ENCODE assay signal across 1 cellular context in the genomic region with DNA sequence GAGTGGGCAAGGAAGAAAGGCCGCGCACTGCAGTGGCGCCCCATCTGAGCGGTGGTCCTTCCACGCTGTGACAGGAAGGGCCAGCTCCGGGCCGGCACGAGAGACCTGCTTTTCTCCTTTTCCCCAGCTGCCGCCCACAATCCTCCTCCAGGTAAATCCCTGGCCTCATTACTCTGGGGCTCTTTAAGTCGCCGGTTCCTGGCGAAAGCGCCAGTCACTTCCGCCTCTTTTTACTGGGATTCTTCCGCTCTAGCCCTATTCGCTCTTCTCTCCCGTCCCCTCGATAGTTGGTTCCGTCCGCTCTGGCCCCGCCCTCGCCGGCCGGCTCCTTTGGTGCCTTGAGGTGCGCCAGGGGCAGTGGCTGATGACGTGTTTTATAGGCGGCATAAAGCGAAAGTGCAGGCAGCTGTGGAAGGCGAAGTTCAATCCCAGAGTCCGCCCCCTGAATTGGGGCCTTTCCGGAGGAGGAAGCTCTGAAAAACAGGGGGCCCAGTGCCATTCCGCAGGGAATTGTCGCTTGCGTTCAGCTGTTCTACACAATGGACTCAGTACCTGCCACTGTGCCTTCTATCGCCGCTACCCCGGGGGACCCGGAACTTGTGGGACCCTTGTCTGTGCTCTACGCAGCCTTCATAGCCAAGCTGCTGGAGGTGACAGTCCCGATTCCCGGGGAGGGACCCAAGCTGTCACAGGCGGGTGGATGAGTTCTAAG.
A peak's percentile ranks its signal among the peaks of the same experiment; 100 is the strongest.
TF ChIP-seq lines count a peak whose summit lies in the region.

No MANE protein-coding gene starts in this region.

TF ChIP-seq in GM12878, 131 proteins besides CTCF, POLR2A, EP300 and RAD21 (continued from another document and continues in another):
- TF ChIP-seq NBN (IDR thresholded peaks at IDR 0.05) = peak; percentile 97
- TF ChIP-seq SREBF1 (IDR thresholded peaks at IDR 0.05; ENCODE audit: low read length) = peak; percentile 88
- TF ChIP-seq STAT3 (IDR thresholded peaks at IDR 0.05; ENCODE audit: low read depth, low read length) = no peak
- TF ChIP-seq RELA (IDR thresholded peaks at IDR 0.05; ENCODE audit: borderline replicate concordance, partially characterized antibody) = no peak
- no peak for TF ChIP-seq SMAD1 (IDR thresholded peaks at IDR 0.05; ENCODE audit: low read depth, partially characterized antibody)
- TF ChIP-seq SRF (IDR thresholded peaks at IDR 0.05; ENCODE audit: low read depth in 2 of 2, low read length in 2 of 2) = peak in 1 of 2 experiments; percentile 93; a peak in 2 of 4 replicates
- TF ChIP-seq WRNIP1 (IDR thresholded peaks at IDR 0.05; ENCODE audit: borderline replicate concordance, low read depth, low read length) = no peak
- peak in 1 of 2 experiments; percentile 42; a peak in 1 of 3 replicates for TF ChIP-seq EGR1 (IDR thresholded peaks at IDR 0.05; ENCODE audit: borderline replicate concordance in 1 of 2, low read depth in 2 of 2, low read length in 2 of 2)
- TF ChIP-seq PAX5 (IDR thresholded peaks at IDR 0.05; ENCODE audit: borderline replicate concordance, low read depth, low read length) = no peak; the same call in 1 of the 2 replicates
- TF ChIP-seq RAD51 (IDR thresholded peaks at IDR 0.05) = no peak
- peak; percentile 98 for TF ChIP-seq ATF7 (IDR thresholded peaks at IDR 0.05; ENCODE audit: low read depth)
- TF ChIP-seq, protein P1, sequence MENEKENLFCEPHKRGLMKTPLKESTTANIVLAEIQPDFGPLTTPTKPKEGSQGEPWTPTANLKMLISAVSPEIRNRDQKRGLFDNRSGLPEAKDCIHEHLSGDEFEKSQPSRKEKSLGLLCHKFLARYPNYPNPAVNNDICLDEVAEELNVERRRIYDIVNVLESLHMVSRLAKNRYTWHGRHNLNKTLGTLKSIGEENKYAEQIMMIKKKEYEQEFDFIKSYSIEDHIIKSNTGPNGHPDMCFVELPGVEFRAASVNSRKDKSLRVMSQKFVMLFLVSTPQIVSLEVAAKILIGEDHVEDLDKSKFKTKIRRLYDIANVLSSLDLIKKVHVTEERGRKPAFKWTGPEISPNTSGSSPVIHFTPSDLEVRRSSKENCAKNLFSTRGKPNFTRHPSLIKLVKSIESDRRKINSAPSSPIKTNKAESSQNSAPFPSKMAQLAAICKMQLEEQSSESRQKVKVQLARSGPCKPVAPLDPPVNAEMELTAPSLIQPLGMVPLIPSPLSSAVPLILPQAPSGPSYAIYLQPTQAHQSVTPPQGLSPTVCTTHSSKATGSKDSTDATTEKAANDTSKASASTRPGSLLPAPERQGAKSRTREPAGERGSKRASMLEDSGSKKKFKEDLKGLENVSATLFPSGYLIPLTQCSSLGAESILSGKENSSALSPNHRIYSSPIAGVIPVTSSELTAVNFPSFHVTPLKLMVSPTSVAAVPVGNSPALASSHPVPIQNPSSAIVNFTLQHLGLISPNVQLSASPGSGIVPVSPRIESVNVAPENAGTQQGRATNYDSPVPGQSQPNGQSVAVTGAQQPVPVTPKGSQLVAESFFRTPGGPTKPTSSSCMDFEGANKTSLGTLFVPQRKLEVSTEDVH (IDR thresholded peaks at IDR 0.05; ENCODE audit: low read depth, partially characterized antibody) = peak; percentile 63
- no peak for TF ChIP-seq KAT2A (conservative IDR thresholded peaks at IDR 0.05; ENCODE audit: control insufficient read depth, low read depth, low read length)
- TF ChIP-seq ZBED1 (IDR thresholded peaks at IDR 0.05; ENCODE audit: borderline replicate concordance) = peak; percentile 63; the same call in 1 of the 2 replicates
- TF ChIP-seq, protein P2, sequence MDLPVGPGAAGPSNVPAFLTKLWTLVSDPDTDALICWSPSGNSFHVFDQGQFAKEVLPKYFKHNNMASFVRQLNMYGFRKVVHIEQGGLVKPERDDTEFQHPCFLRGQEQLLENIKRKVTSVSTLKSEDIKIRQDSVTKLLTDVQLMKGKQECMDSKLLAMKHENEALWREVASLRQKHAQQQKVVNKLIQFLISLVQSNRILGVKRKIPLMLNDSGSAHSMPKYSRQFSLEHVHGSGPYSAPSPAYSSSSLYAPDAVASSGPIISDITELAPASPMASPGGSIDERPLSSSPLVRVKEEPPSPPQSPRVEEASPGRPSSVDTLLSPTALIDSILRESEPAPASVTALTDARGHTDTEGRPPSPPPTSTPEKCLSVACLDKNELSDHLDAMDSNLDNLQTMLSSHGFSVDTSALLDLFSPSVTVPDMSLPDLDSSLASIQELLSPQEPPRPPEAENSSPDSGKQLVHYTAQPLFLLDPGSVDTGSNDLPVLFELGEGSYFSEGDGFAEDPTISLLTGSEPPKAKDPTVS (IDR thresholded peaks at IDR 0.05; ENCODE audit: low read depth, low read length) = no peak
- TF ChIP-seq, protein P3, sequence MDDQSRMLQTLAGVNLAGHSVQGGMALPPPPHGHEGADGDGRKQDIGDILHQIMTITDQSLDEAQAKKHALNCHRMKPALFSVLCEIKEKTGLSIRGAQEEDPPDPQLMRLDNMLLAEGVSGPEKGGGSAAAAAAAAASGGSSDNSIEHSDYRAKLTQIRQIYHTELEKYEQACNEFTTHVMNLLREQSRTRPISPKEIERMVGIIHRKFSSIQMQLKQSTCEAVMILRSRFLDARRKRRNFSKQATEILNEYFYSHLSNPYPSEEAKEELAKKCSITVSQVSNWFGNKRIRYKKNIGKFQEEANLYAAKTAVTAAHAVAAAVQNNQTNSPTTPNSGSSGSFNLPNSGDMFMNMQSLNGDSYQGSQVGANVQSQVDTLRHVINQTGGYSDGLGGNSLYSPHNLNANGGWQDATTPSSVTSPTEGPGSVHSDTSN (IDR thresholded peaks at IDR 0.05; ENCODE audit: insufficient replicate concordance, low read depth, low read length) = no peak
- no peak for TF ChIP-seq NR2F1 (conservative IDR thresholded peaks at IDR 0.05)
- TF ChIP-seq ZNF274 (IDR thresholded peaks at IDR 0.05; ENCODE audit: insufficient read depth, insufficient read length) = no peak
- peak; percentile 44; the same call in 1 of the 2 replicates for TF ChIP-seq SPI1 (IDR thresholded peaks at IDR 0.05; ENCODE audit: borderline replicate concordance, insufficient read depth, low read depth, low read length)
- no peak for TF ChIP-seq POLR2AphosphoS2 (IDR thresholded peaks at IDR 0.05; ENCODE audit: low read depth, low read length)
- peak; percentile 89 for TF ChIP-seq IKZF1 (conservative IDR thresholded peaks at IDR 0.05)
- no peak for TF ChIP-seq MYB (IDR thresholded peaks at IDR 0.05; ENCODE audit: borderline replicate concordance, low read depth, low read length)
- TF ChIP-seq MTA3 (IDR thresholded peaks at IDR 0.05; ENCODE audit: borderline replicate concordance, low read length) = no peak
- TF ChIP-seq CREB1 (IDR thresholded peaks at IDR 0.05; ENCODE audit: low read depth) = peak; percentile 99
- TF ChIP-seq CHD1 (IDR thresholded peaks at IDR 0.05; ENCODE audit: low read depth, low read length) = peak; percentile 96
- peak; percentile 27; the same call in 1 of the 2 replicates for TF ChIP-seq STAT1 (conservative IDR thresholded peaks at IDR 0.05)
- peak; percentile 29 for TF ChIP-seq ZNF207 (IDR thresholded peaks at IDR 0.05; ENCODE audit: borderline replicate concordance)
- 0 out of 2 replicates have a peak, but pooled peaks have one; percentile 10 for TF ChIP-seq RB1 (IDR thresholded peaks at IDR 0.05; ENCODE audit: borderline replicate concordance)
- TF ChIP-seq JUND (IDR thresholded peaks at IDR 0.05; ENCODE audit: low read depth, low read length) = peak; percentile 92
- no peak for TF ChIP-seq NFYA (IDR thresholded peaks at IDR 0.05; ENCODE audit: borderline replicate concordance, low read depth, low read length)
- TF ChIP-seq, protein P4, sequence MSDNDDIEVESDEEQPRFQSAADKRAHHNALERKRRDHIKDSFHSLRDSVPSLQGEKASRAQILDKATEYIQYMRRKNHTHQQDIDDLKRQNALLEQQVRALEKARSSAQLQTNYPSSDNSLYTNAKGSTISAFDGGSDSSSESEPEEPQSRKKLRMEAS (IDR thresholded peaks at IDR 0.05; ENCODE audit: low read depth, low read length) = peak; percentile 61
- TF ChIP-seq, protein P5, sequence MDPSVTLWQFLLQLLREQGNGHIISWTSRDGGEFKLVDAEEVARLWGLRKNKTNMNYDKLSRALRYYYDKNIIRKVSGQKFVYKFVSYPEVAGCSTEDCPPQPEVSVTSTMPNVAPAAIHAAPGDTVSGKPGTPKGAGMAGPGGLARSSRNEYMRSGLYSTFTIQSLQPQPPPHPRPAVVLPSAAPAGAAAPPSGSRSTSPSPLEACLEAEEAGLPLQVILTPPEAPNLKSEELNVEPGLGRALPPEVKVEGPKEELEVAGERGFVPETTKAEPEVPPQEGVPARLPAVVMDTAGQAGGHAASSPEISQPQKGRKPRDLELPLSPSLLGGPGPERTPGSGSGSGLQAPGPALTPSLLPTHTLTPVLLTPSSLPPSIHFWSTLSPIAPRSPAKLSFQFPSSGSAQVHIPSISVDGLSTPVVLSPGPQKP (IDR thresholded peaks at IDR 0.05; ENCODE audit: low read depth, low read length) = peak; percentile 72
- TF ChIP-seq BACH1 (IDR thresholded peaks at IDR 0.05; ENCODE audit: borderline replicate concordance) = peak; percentile 33; the same call in 1 of the 2 replicates
- TF ChIP-seq, protein P6, sequence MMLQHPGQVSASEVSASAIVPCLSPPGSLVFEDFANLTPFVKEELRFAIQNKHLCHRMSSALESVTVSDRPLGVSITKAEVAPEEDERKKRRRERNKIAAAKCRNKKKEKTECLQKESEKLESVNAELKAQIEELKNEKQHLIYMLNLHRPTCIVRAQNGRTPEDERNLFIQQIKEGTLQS (IDR thresholded peaks at IDR 0.05; ENCODE audit: borderline replicate concordance, extremely low read depth, low read depth, low read length) = peak; percentile 85
- TF ChIP-seq NR2C2 (IDR thresholded peaks at IDR 0.05; ENCODE audit: borderline replicate concordance, control insufficient read depth, insufficient read length, low read depth) = no peak
- TF ChIP-seq, protein P7, sequence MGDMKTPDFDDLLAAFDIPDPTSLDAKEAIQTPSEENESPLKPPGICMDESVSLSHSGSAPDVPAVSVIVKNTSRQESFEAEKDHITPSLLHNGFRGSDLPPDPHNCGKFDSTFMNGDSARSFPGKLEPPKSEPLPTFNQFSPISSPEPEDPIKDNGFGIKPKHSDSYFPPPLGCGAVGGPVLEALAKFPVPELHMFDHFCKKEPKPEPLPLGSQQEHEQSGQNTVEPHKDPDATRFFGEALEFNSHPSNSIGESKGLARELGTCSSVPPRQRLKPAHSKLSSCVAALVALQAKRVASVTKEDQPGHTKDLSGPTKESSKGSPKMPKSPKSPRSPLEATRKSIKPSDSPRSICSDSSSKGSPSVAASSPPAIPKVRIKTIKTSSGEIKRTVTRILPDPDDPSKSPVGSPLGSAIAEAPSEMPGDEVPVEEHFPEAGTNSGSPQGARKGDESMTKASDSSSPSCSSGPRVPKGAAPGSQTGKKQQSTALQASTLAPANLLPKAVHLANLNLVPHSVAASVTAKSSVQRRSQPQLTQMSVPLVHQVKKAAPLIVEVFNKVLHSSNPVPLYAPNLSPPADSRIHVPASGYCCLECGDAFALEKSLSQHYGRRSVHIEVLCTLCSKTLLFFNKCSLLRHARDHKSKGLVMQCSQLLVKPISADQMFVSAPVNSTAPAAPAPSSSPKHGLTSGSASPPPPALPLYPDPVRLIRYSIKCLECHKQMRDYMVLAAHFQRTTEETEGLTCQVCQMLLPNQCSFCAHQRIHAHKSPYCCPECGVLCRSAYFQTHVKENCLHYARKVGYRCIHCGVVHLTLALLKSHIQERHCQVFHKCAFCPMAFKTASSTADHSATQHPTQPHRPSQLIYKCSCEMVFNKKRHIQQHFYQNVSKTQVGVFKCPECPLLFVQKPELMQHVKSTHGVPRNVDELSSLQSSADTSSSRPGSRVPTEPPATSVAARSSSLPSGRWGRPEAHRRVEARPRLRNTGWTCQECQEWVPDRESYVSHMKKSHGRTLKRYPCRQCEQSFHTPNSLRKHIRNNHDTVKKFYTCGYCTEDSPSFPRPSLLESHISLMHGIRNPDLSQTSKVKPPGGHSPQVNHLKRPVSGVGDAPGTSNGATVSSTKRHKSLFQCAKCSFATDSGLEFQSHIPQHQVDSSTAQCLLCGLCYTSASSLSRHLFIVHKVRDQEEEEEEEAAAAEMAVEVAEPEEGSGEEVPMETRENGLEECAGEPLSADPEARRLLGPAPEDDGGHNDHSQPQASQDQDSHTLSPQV (IDR thresholded peaks at IDR 0.05) = no peak
- TF ChIP-seq SP1 (IDR thresholded peaks at IDR 0.05; ENCODE audit: low read depth, low read length) = peak; percentile 76
- TF ChIP-seq, protein P8, sequence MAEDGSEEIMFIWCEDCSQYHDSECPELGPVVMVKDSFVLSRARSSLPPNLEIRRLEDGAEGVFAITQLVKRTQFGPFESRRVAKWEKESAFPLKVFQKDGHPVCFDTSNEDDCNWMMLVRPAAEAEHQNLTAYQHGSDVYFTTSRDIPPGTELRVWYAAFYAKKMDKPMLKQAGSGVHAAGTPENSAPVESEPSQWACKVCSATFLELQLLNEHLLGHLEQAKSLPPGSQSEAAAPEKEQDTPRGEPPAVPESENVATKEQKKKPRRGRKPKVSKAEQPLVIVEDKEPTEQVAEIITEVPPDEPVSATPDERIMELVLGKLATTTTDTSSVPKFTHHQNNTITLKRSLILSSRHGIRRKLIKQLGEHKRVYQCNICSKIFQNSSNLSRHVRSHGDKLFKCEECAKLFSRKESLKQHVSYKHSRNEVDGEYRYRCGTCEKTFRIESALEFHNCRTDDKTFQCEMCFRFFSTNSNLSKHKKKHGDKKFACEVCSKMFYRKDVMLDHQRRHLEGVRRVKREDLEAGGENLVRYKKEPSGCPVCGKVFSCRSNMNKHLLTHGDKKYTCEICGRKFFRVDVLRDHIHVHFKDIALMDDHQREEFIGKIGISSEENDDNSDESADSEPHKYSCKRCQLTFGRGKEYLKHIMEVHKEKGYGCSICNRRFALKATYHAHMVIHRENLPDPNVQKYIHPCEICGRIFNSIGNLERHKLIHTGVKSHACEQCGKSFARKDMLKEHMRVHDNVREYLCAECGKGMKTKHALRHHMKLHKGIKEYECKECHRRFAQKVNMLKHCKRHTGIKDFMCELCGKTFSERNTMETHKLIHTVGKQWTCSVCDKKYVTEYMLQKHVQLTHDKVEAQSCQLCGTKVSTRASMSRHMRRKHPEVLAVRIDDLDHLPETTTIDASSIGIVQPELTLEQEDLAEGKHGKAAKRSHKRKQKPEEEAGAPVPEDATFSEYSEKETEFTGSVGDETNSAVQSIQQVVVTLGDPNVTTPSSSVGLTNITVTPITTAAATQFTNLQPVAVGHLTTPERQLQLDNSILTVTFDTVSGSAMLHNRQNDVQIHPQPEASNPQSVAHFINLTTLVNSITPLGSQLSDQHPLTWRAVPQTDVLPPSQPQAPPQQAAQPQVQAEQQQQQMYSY (CRISPR knock-in tag; IDR thresholded peaks at IDR 0.05) = no peak
- no peak for TF ChIP-seq TCF3 (IDR thresholded peaks at IDR 0.05; ENCODE audit: borderline replicate concordance, insufficient read depth, low read depth, low read length)
- no peak for TF ChIP-seq KDM1A (IDR thresholded peaks at IDR 0.05; ENCODE audit: borderline replicate concordance)
- TF ChIP-seq ESRRA (IDR thresholded peaks at IDR 0.05; ENCODE audit: low read length) = no peak
- TF ChIP-seq, protein P9, sequence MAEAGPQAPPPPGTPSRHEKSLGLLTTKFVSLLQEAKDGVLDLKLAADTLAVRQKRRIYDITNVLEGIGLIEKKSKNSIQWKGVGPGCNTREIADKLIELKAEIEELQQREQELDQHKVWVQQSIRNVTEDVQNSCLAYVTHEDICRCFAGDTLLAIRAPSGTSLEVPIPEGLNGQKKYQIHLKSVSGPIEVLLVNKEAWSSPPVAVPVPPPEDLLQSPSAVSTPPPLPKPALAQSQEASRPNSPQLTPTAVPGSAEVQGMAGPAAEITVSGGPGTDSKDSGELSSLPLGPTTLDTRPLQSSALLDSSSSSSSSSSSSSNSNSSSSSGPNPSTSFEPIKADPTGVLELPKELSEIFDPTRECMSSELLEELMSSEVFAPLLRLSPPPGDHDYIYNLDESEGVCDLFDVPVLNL (IDR thresholded peaks at IDR 0.05; ENCODE audit: low read depth, low read length) = no peak
- TF ChIP-seq YY1 (IDR thresholded peaks at IDR 0.05; ENCODE audit: low read depth, low read length) = peak; percentile 63
- no peak for TF ChIP-seq YBX1 (IDR thresholded peaks at IDR 0.05)
- TF ChIP-seq CREM (IDR thresholded peaks at IDR 0.05; ENCODE audit: low read depth) = peak; percentile 99
- TF ChIP-seq CHD2 (IDR thresholded peaks at IDR 0.05; ENCODE audit: borderline replicate concordance, low read depth, low read length) = peak; percentile 79; the same call in 1 of the 2 replicates
